1 cellular context compared by ENCODE assay signal in genomic region chr9:32603914-32604852, GRCh38.
TF ChIP-seq lines count a peak whose summit lies in the region.

No MANE protein-coding gene starts in this region.

TF ChIP-seq in GM12878, 131 proteins besides CTCF, POLR2A, EP300 and RAD21 (continued from another document):
- TF ChIP-seq SPI1 (IDR thresholded peaks at IDR 0.05; ENCODE audit: borderline replicate concordance, insufficient read depth, low read depth, low read length): peak; percentile 62; the same call in 1 of the 2 replicates
- 0 out of 2 replicates have a peak, but pooled peaks have one; percentile 16 for TF ChIP-seq DPF2 (IDR thresholded peaks at IDR 0.05)
- TF ChIP-seq TCF3 (IDR thresholded peaks at IDR 0.05; ENCODE audit: borderline replicate concordance, insufficient read depth, low read depth, low read length): 0 out of 2 replicates have a peak, but pooled peaks have one; percentile 31
